In the genomic region with DNA sequence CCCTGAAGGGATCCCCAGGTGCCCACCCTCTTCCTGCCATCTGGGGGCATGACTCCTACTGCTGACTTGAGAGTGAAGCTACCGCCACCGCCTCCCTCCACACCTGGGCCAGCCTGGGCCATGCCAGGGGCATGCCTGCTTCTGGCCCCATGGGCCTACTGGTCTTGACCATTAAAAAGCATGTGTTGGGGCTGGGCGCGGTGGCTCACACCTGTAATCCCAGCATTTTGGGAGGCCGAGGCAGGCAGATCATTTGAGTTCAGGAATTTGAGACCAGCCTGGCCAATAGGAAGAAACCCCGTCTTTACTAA, we compare ENCODE assay signal across 29 cellular contexts. TPM values are rescaled to one million over a fixed set of nuclear protein-coding genes. Genes with fewer than 3 reads are reported as not detected.
"Had no signal": no experiment of that assay in that cellular context is flagged by ENCODE, and none has a peak within 500 bp of the region (broad histone marks: within the 10 kb centered on the region; RNA-seq: fewer than 3 reads in every experiment).

No MANE protein-coding gene starts in this region.

- H3K9me3 Mint-ChIP-seq: naive thymus-derived CD8-positive, alpha-beta T cell; natural killer cell treated with Interleukin-12 subunit alpha and Interleukin-12 subunit beta and Interleukin-15 and Interleukin-18, amount 100 ng/mL, for 72 hours; nephron progenitor cell; neural crest cell; stimulated activated effector memory CD8-positive, alpha-beta T cell treated with anti-CD3 and anti-CD28 coated beads, Interleukin-12 subunit alpha, Interleukin-12 subunit beta, amount 100 ng/mL, for 72 hours; stimulated activated naive CD8-positive, alpha-beta T cell treated with anti-CD3 and anti-CD28 coated beads, Interleukin-15, amount 100 ng/mL, for 72 hours; type B pancreatic cell had no signal

- H3K27ac Mint-ChIP-seq: naive thymus-derived CD8-positive, alpha-beta T cell; natural killer cell treated with Interleukin-12 subunit alpha and Interleukin-12 subunit beta and Interleukin-15 and Interleukin-18, amount 100 ng/mL, for 72 hours; nephron progenitor cell; progenitor cell of endocrine pancreas; stimulated activated effector memory CD8-positive, alpha-beta T cell treated with anti-CD3 and anti-CD28 coated beads, Interleukin-12 subunit alpha, Interleukin-12 subunit beta, amount 100 ng/mL, for 72 hours; stimulated activated naive CD8-positive, alpha-beta T cell treated with anti-CD3 and anti-CD28 coated beads, Interleukin-15, amount 100 ng/mL, for 72 hours; type B pancreatic cell had no signal

- H3K27me3 Mint-ChIP-seq: naive thymus-derived CD8-positive, alpha-beta T cell; natural killer cell treated with Interleukin-12 subunit alpha and Interleukin-12 subunit beta and Interleukin-15 and Interleukin-18, amount 100 ng/mL, for 72 hours; stimulated activated naive CD8-positive, alpha-beta T cell treated with anti-CD3 and anti-CD28 coated beads, Interleukin-15, amount 100 ng/mL, for 72 hours had no signal

- H3K4me1 Mint-ChIP-seq: nephron progenitor cell, neural crest cell had no signal

- H3K27me3 ChIP-seq: ovary, right lobe of liver, suprapubic skin, testis, upper lobe of right lung, vagina had no signal

- H3K9ac ChIP-seq: parathyroid adenoma had no signal

- H3K4me3 ChIP-seq: ovary, psoas muscle, right lobe of liver, sigmoid colon, suprapubic skin, testis, tibial artery, transverse colon, upper lobe of right lung, vagina had no signal

- H3K9me3 ChIP-seq: ovary, psoas muscle, right lobe of liver, sigmoid colon, suprapubic skin, testis, tibial artery, transverse colon, upper lobe of right lung, vagina had no signal

- H3K36me3 Mint-ChIP-seq: naive thymus-derived CD8-positive, alpha-beta T cell; natural killer cell treated with Interleukin-12 subunit alpha and Interleukin-12 subunit beta and Interleukin-15 and Interleukin-18, amount 100 ng/mL, for 72 hours; stimulated activated effector memory CD8-positive, alpha-beta T cell treated with anti-CD3 and anti-CD28 coated beads, Interleukin-12 subunit alpha, Interleukin-12 subunit beta, amount 100 ng/mL, for 72 hours; type B pancreatic cell had no signal

- H3K4me3 Mint-ChIP-seq: naive thymus-derived CD8-positive, alpha-beta T cell; natural killer cell treated with Interleukin-12 subunit alpha and Interleukin-12 subunit beta and Interleukin-15 and Interleukin-18, amount 100 ng/mL, for 72 hours; nephron progenitor cell; neural crest cell; stimulated activated effector memory CD8-positive, alpha-beta T cell treated with anti-CD3 and anti-CD28 coated beads, Interleukin-12 subunit alpha, Interleukin-12 subunit beta, amount 100 ng/mL, for 72 hours; stimulated activated naive CD8-positive, alpha-beta T cell treated with anti-CD3 and anti-CD28 coated beads, Interleukin-15, amount 100 ng/mL, for 72 hours; type B pancreatic cell had no signal

- DNase-seq: naive thymus-derived CD8-positive, alpha-beta T cell; nephron progenitor cell; occipital lobe; ovary; posterior cingulate gyrus; psoas muscle; right cardiac atrium; sigmoid colon; small intestine; stimulated activated CD4-positive, alpha-beta T cell treated with anti-CD3 and anti-CD28 coated beads, Interleukin-15, amount 100 ng/mL, for 24 hours; stimulated activated CD4-positive, alpha-beta T cell treated with anti-CD3 and anti-CD28 coated beads, Interleukin-2, amount 100 ng/mL, for 24 hours; stimulated activated CD4-positive, alpha-beta T cell treated with anti-CD3 and anti-CD28 coated beads, Interleukin-2, amount 100 ng/mL, for 48 hours; stimulated activated CD4-positive, alpha-beta T cell treated with anti-CD3 and anti-CD28 coated beads, Interleukin-4, amount 100 ng/mL, for 24 hours; stimulated activated naive CD4-positive, alpha-beta T cell; stimulated activated naive CD8-positive, alpha-beta T cell treated with anti-CD3 and anti-CD28 coated beads, Interleukin-15, amount 100 ng/mL, for 72 hours; stimulated activated naive CD8-positive, alpha-beta T cell treated with anti-CD3 and anti-CD28 coated beads, Interleukin-15, Interleukin-2, amounts not matched to agents 100 U/mL and 50 U/mL, for 24 hours; testis; tibial artery; transverse colon; upper lobe of right lung had no signal

- H3K36me3 ChIP-seq: ovary, right lobe of liver, sigmoid colon, suprapubic skin, tibial artery, transverse colon, upper lobe of right lung, vagina had no signal

- H3K4me1 ChIP-seq: parathyroid adenoma, psoas muscle, sigmoid colon, suprapubic skin, testis, tibial artery, transverse colon, upper lobe of right lung, vagina had no signal

- FAIRE-seq: small intestine had no signal

- ATAC-seq: naive thymus-derived CD8-positive, alpha-beta T cell; natural killer cell treated with Interleukin-12 subunit alpha and Interleukin-12 subunit beta and Interleukin-15 and Interleukin-18, amount 100 ng/mL, for 72 hours; psoas muscle; stimulated activated effector memory CD8-positive, alpha-beta T cell treated with anti-CD3 and anti-CD28 coated beads, Interleukin-12 subunit alpha, Interleukin-12 subunit beta, amount 100 ng/mL, for 72 hours; stimulated activated naive CD8-positive, alpha-beta T cell treated with anti-CD3 and anti-CD28 coated beads, Interleukin-15, amount 100 ng/mL, for 72 hours; stimulated activated naive CD8-positive, alpha-beta T cell treated with anti-CD3 and anti-CD28 coated beads, Interleukin-15, Interleukin-2, amounts not matched to agents 100 U/mL and 50 U/mL, for 24 hours; upper lobe of right lung had no signal

- H3K27ac ChIP-seq: ovary, parathyroid adenoma, psoas muscle, sigmoid colon, suprapubic skin, testis, tibial artery, transverse colon, upper lobe of right lung, vagina had no signal

- H2AFZ ChIP-seq: parathyroid adenoma had no signal

RNA-seq across cellular contexts. Expression of a gene that starts 37.7 kb away (rescaled TPM):
- polyA plus RNA-seq: naive thymus-derived CD8-positive, alpha-beta T cell had no signal
